Comparison of ENCODE assay signal across 8 cellular contexts in genomic region chr20:5001174-5002076, GRCh38. TPM values are rescaled to one million over a fixed set of nuclear protein-coding genes. Genes with fewer than 3 reads are reported as not detected.
DNase-seq lines count a peak whose midpoint lies in the region; ATAC-seq and TF ChIP-seq lines count a peak whose summit lies in the region.

Gene SLC23A2 (minus strand): TSS chr20:5001510. CDS start chr20:4932562, 68,948 bp downstream.

- H3K4me3 ChIP-seq in thyroid gland (replicated peaks in 1 of 3): peak within 1 kb of the TSS; percentile 4 to 88 (median 88)

- 1 to 4% methylated on average over 15 to 19 of the region's 88 CpGs for WGBS in thyroid gland, 2 donors

- intact Hi-C loops in thyroid gland (cut with DNase I): no loop called here

- peak; percentile 43 for DNase-seq in Daoy (ENCODE audit: low read depth)
- DNase-seq in RKO (ENCODE audit: low spot score): peak; percentile 36
- DNase-seq in activated gamma-delta T cell treated with anti-CD3 and anti-CD28 coated beads, Interleukin-2, amount 50 U/mL, for 16 hours (ENCODE audit: low read depth): peak; percentile 19
- DNase-seq in glomerular endothelial cell (ENCODE audit: extremely low read depth, low read depth, low spot score): no peak
- no peak for DNase-seq in omental fat pad (ENCODE audit: low spot score)
- peak; percentile 58 to 65 for DNase-seq in thyroid gland
- DNase-seq in GF-D8 (lab: John Stamatoyannopoulos, UW): no peak

- no peaks in the 10 kb centered on the region for H3K9me3 ChIP-seq in thyroid gland

- peak in 1 of 2 donors; percentile 71 for TF ChIP-seq POLR2A in thyroid gland (IDR thresholded peaks at IDR 0.05)

- H3K27me3 ChIP-seq in thyroid gland: no peaks in the 10 kb centered on the region

- H3K27ac ChIP-seq in thyroid gland: peak within 1 kb of the TSS; percentile 20 to 62 (median 58)

- TF ChIP-seq CTCF in omental fat pad (IDR thresholded peaks at IDR 0.05) (no peak), thyroid gland (IDR thresholded peaks at IDR 0.05) (no peak)

- ATAC-seq in HG02798 (IDR thresholded peaks at IDR 0.05; ENCODE audit: poor library complexity, unreplicated experiment): peak; percentile 68
- ATAC-seq in omental fat pad (ENCODE audit: low FRiP score): peak; percentile 46

- H3K36me3 ChIP-seq in thyroid gland: no peaks in the 10 kb centered on the region

- peaks cover 11 to 23% of the 10 kb centered on the region in 2 donors for H3K4me1 ChIP-seq in thyroid gland

RNA-seq across cellular contexts. Expression of gene SLC23A2, which starts in this region (rescaled TPM):
- 4.7 and 6.2 TPM in 2 replicates for total RNA-seq in Daoy (2014; rRNA removed; shearing (Covaris generic))
- total RNA-seq in glomerular endothelial cell: 15.6 and 20.6 TPM in 2 replicates
- total RNA-seq in omental fat pad: 10 to 100 TPM; 17.1 to 22.9 (median 20.1) TPM
- total RNA-seq in thyroid gland: 10 to 100 TPM; 36.3 to 67.1 (median 53.7) TPM

Comparison
In these comparisons a context has a peak if more than half of its experiments do, and no peak if none do; other contexts are left out.
1. DNase-seq: peak in Daoy (single experiment), RKO (single experiment), activated gamma-delta T cell treated with anti-CD3 and anti-CD28 coated beads, Interleukin-2, amount 50 U/mL, for 16 hours (single experiment) and thyroid gland (2 of 2); none in glomerular endothelial cell (single experiment), omental fat pad (single experiment) and GF-D8 (single experiment).